Comparison of ENCODE assay signal across 26 cellular contexts in the genomic region with DNA sequence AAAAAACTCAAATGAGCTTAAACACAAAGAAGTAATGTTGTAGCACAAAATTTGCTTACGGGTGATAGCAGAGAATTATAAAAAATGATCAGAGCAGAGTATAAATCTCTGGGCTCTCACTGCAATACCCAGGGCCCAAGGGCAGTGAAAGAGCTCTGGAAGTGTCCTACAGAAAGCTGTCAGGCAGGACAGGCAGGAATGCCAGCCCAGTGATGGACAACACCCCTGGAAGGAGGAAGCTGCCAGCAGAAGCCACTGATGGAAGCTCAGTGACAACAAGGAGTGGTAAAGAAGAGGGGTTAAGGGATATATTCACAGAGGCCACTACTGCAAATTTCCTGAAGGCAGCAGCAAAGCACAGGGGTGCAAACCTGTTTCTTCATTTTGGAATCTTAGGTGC.
"Had no signal": no experiment of that assay in that cellular context is flagged by ENCODE, and none has a peak within 500 bp of the region (broad histone marks: within the 10 kb centered on the region; RNA-seq: fewer than 3 reads in every experiment).

No MANE protein-coding gene starts in this region.

- H3K4me3 Mint-ChIP-seq: natural killer cell; neural crest cell; stimulated activated effector memory CD8-positive, alpha-beta T cell treated with anti-CD3 and anti-CD28 coated beads, Interleukin-12 subunit alpha, Interleukin-12 subunit beta, amount 100 ng/mL, for 72 hours had no signal

- DNase-seq: dorsolateral prefrontal cortex; effector CD4-positive, alpha-beta T cell; foreskin keratinocyte; heart left ventricle; left cardiac atrium; left lung; lower lobe of right lung; natural killer cell; pancreas; retina; right lobe of liver; stimulated activated CD4-positive, alpha-beta T cell treated with anti-CD3 and anti-CD28 coated beads, Interleukin-12 subunit alpha, Interleukin-12 subunit beta, amount 100 ng/mL, for 4 hours; stimulated activated CD4-positive, alpha-beta T cell treated with anti-CD3 and anti-CD28 coated beads, Interleukin-1b, Interleukin-23, amount 100 ng/mL, for 48 hours; stimulated activated CD4-positive, alpha-beta T cell treated with anti-CD3 and anti-CD28 coated beads, Interleukin-4, amount 100 ng/mL, for 1 hour; stimulated activated naive CD8-positive, alpha-beta T cell treated with anti-CD3 and anti-CD28 coated beads, Interleukin-15, Interleukin-2, amounts not matched to agents 100 U/mL and 50 U/mL, for 24 hours; substantia nigra; testis; upper lobe of right lung; uterus had no signal

- H3K36me3 Mint-ChIP-seq: natural killer cell; stimulated activated effector memory CD8-positive, alpha-beta T cell treated with anti-CD3 and anti-CD28 coated beads, Interleukin-12 subunit alpha, Interleukin-12 subunit beta, amount 100 ng/mL, for 72 hours had no signal

- H3K4me1 ChIP-seq: foreskin keratinocyte, gastroesophageal sphincter, heart left ventricle, left lung, lower lobe of right lung, pancreas, right lobe of liver, tibial nerve, upper lobe of right lung, uterus had no signal

- H3K9me3 Mint-ChIP-seq: neural crest cell had no signal

- H3K9me3 ChIP-seq: gastroesophageal sphincter, heart left ventricle, left lung, lower lobe of right lung, neutrophil, pancreas, right lobe of liver, testis, tibial nerve, upper lobe of right lung, uterus had no signal

- H3K36me3 ChIP-seq: gastroesophageal sphincter, heart left ventricle, left lung, lower lobe of right lung, neutrophil, pancreas, right lobe of liver, tibial nerve, upper lobe of right lung, uterus had no signal

- H3K4me3 ChIP-seq: dorsolateral prefrontal cortex, gastroesophageal sphincter, heart left ventricle, hepatocyte, left lung, lower lobe of right lung, pancreas, right lobe of liver, smooth muscle cell, testis, tibial nerve, upper lobe of right lung, uterus had no signal

- H3K27ac Mint-ChIP-seq: natural killer cell; stimulated activated effector memory CD8-positive, alpha-beta T cell treated with anti-CD3 and anti-CD28 coated beads, Interleukin-12 subunit alpha, Interleukin-12 subunit beta, amount 100 ng/mL, for 72 hours had no signal

- H3K4me1 Mint-ChIP-seq: neural crest cell; stimulated activated effector memory CD8-positive, alpha-beta T cell treated with anti-CD3 and anti-CD28 coated beads, Interleukin-12 subunit alpha, Interleukin-12 subunit beta, amount 100 ng/mL, for 72 hours had no signal

- ATAC-seq: foreskin keratinocyte; gastroesophageal sphincter; heart left ventricle; left lung; lower lobe of right lung; natural killer cell; pancreas; right lobe of liver; stimulated activated effector memory CD8-positive, alpha-beta T cell treated with anti-CD3 and anti-CD28 coated beads, Interleukin-12 subunit alpha, Interleukin-12 subunit beta, amount 100 ng/mL, for 72 hours; stimulated activated naive CD8-positive, alpha-beta T cell treated with anti-CD3 and anti-CD28 coated beads, Interleukin-15, Interleukin-2, amounts not matched to agents 100 U/mL and 50 U/mL, for 24 hours; upper lobe of right lung had no signal
